Comparison of ENCODE assay signal across 8 cellular contexts in genomic region chr14:34982421-34983147, GRCh38. TPM values are rescaled to one million over a fixed set of nuclear protein-coding genes. Genes with fewer than 3 reads are reported as not detected.
DNase-seq lines count a peak whose midpoint lies in the region; ATAC-seq and TF ChIP-seq lines count a peak whose summit lies in the region.

SRP54 (plus strand) TSS chr14:34982992; CDS start chr14:34996710, 13,718 bp downstream.

- no peaks in the 10 kb centered on the region for H3K9me3 ChIP-seq in Caco-2

- H3K4me3 Mint-ChIP-seq in Caco-2 (ENCODE audit: unreplicated experiment), result no peak within 1 kb of the TSS
- H3K4me3 Mint-ChIP-seq in effector memory CD8-positive, alpha-beta T cell, result no peak within 1 kb of the TSS

- peak; percentile 76 for ATAC-seq in GM21360 (IDR thresholded peaks at IDR 0.05; ENCODE audit: unreplicated experiment)
- ATAC-seq in effector memory CD8-positive, alpha-beta T cell (replicated peaks), result peak; percentile 88

- DNase-seq in Caco-2, result peak; percentile 99 to 100
- peak; percentile 96 for DNase-seq in HT-29 (ENCODE audit: low spot score)
- peak; percentile 99 for DNase-seq in NK-92 treated with Interleukin-12 subunit alpha and Interleukin-12 subunit beta, amount 100 ng/mL, for 24 hours (lab: John Stamatoyannopoulos, UW)
- peak; percentile 99 for DNase-seq in activated CD8-positive, alpha-beta memory T cell treated with anti-CD3 and anti-CD28 coated beads for 24 hours
- DNase-seq in effector memory CD8-positive, alpha-beta T cell, result peak; percentile 99 to 100 (median 100)
- DNase-seq in lung microvascular endothelial cell (ENCODE audit: low read depth in 2 of 2), result peak; percentile 99 to 100
- DNase-seq in stimulated activated CD4-positive, alpha-beta T cell treated with anti-CD3 and anti-CD28 coated beads, TNF-alpha, amount 100 ng/mL, for 48 hours (ENCODE audit: low read depth in 3 of 3), result peak; percentile 99 to 100 (median 99)

- H3K4me1 Mint-ChIP-seq in Caco-2 (ENCODE audit: low read depth, unreplicated experiment), result no peaks in the 10 kb centered on the region
- H3K4me1 Mint-ChIP-seq in effector memory CD8-positive, alpha-beta T cell (ENCODE audit: low read depth in 2 of 2), result peaks cover 22 to 28% of the 10 kb centered on the region in 2 donors

- H3K27me3 Mint-ChIP-seq in Caco-2 (ENCODE audit: insufficient read depth, unreplicated experiment), result no peaks in the 10 kb centered on the region
- H3K27me3 Mint-ChIP-seq in effector memory CD8-positive, alpha-beta T cell, result no peaks in the 10 kb centered on the region

- no peaks in the 10 kb centered on the region; the same call in 1 of the 2 replicates for H3K36me3 ChIP-seq in Caco-2 (ENCODE audit: control insufficient read depth, insufficient read depth, low read length)

- peaks cover 15% of the 10 kb centered on the region for H3K36me3 Mint-ChIP-seq in Caco-2 (ENCODE audit: insufficient read depth, unreplicated experiment)
- peaks cover 17% of the 10 kb centered on the region for H3K36me3 Mint-ChIP-seq in effector memory CD8-positive, alpha-beta T cell (ENCODE audit: insufficient read depth)

- H3K4me3 ChIP-seq in Caco-2 (ENCODE audit: low read depth, low read length), result peak within 1 kb of the TSS; percentile 58

- no peaks in the 10 kb centered on the region for H3K27me3 ChIP-seq in Caco-2 (replicated peaks; ENCODE audit: control insufficient read depth, insufficient read depth, low read length)

- intact Hi-C loops in Caco-2 (cut with micrococcal nuclease; ENCODE audit: unreplicated experiment), result loop anchor here (1.0 kb wide), 4 partner anchors 23 to 139 kb away; partner anchors contain the start of genes FAM177A1 and PPP2R3C

- POLR2A ChIA-PET in Caco-2 (lab: Charles Lee), result interaction anchor here (0.5 to 3.9 kb wide), 13 partner anchors 23 to 843 kb away, joined by 3 to 35 read pairs (median 4); partner anchors contain the start of genes BAZ1A, BRMS1L, CFL2 and FAM177A1

- CTCF ChIA-PET in Caco-2 (lab: Charles Lee), result interaction anchor here (1.0 to 1.5 kb wide), 3 partner anchors 64 to 233 kb away, joined by 3 to 5 read pairs (median 4); partner anchors contain the start of genes BAZ1A and FAM177A1

- H3K27ac Mint-ChIP-seq in Caco-2 (ENCODE audit: unreplicated experiment), result no peak within 1 kb of the TSS
- no peak within 1 kb of the TSS for H3K27ac Mint-ChIP-seq in effector memory CD8-positive, alpha-beta T cell

- no TSS peak for BruUV-seq in Caco-2 (replicated peaks; lab: Mats Ljungman, UMichigan)

- no peaks in the 10 kb centered on the region; the same call in 1 of the 2 replicates for H3K4me1 ChIP-seq in Caco-2

- TF ChIP-seq CTCF in Caco-2 (IDR thresholded peaks at IDR 0.05; ENCODE audit: insufficient read depth in 1 of 2, low read depth in 1 of 2, low read length in 1 of 2, severe bottlenecking in 1 of 2, unreplicated experiment in 1 of 2), result no peak

- no peaks in the 10 kb centered on the region for H3K9me3 Mint-ChIP-seq in Caco-2 (ENCODE audit: unreplicated experiment)
- H3K9me3 Mint-ChIP-seq in effector memory CD8-positive, alpha-beta T cell, result no peaks in the 10 kb centered on the region

RNA-seq across cellular contexts. Expression of gene SRP54, which starts in this region (rescaled TPM):
- total RNA-seq in Caco-2 (2022), result 80.0 and 84.5 TPM in 2 replicates
- total RNA-seq in HT-29 (2014; rRNA removed; shearing (Covaris generic)), result 23.3 and 26.1 TPM in 2 replicates
- 44.9 and 51.0 TPM in 2 replicates for total RNA-seq in lung microvascular endothelial cell

Comparison
In these comparisons a context has a peak if more than half of its experiments do, and no peak if none do; other contexts are left out.
1. Peak in every context shown above with its lines: DNase-seq, ATAC-seq and H3K4me3 ChIP-seq.